Comparison of ENCODE assay signal across 8 cellular contexts in the genomic region with DNA sequence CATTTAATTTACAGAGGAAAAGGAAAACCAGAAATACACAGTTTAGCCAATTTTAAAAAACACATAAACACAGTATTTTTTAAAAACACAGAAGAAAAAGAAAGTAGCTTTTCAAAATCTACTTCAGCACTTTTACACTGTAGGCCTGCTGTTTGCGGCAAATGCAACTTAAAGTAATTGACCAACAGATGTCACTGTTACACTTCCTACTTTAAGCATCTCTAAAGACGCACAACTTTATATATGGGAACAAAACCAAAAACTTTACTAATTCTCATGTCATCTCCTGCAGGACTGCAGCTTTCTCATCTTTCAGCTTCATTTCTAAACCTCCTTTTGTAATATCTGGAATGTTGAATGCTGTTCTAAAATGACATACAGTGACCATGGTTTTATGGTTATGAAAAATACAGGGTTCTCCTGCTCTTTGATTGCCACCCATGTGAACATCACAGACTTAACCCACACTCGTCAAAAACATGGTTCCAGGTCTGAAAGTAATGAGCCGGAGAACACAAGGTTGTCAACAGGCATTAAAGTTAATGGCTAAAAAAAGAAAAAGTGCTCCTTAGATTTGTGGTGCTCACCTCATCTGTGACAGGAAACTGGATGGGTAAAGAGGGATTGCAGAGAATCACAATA.
DNase-seq lines count a peak whose midpoint lies in the region; ATAC-seq, FAIRE-seq and TF ChIP-seq lines count a peak whose summit lies in the region.

No MANE protein-coding gene starts in this region.

- no peaks in the 10 kb centered on the region for H3K36me3 Mint-ChIP-seq in activated CD8-positive, alpha-beta T cell treated with anti-CD3 and anti-CD28 coated beads for 36 hours (ENCODE audit: low read depth)
- no peaks in the 10 kb centered on the region for H3K36me3 Mint-ChIP-seq in activated CD8-positive, alpha-beta T cell treated with anti-CD3 and anti-CD28 coated beads, Interleukin-2, amount 10 ng/mL, durations not matched to agents 7 days and 5 days (ENCODE audit: low read depth)

- no peak overlapping the region for H3K4me3 Mint-ChIP-seq in activated CD8-positive, alpha-beta T cell treated with anti-CD3 and anti-CD28 coated beads for 36 hours
- H3K4me3 Mint-ChIP-seq in activated CD8-positive, alpha-beta T cell treated with anti-CD3 and anti-CD28 coated beads, Interleukin-2, amount 10 ng/mL, durations not matched to agents 7 days and 5 days, result no peak overlapping the region

- POLR2A ChIA-PET in activated CD8-positive, alpha-beta T cell treated with anti-CD3 and anti-CD28 coated beads for 36 hours (lab: Charles Lee), result no interaction called here
- POLR2A ChIA-PET in activated CD8-positive, alpha-beta T cell treated with anti-CD3 and anti-CD28 coated beads, Interleukin-2, amount 10 ng/mL, durations not matched to agents 7 days and 5 days (lab: Charles Lee), result no interaction called here

- peaks cover 2% of the 10 kb centered on the region for H3K27me3 Mint-ChIP-seq in activated CD8-positive, alpha-beta T cell treated with anti-CD3 and anti-CD28 coated beads for 36 hours
- H3K27me3 Mint-ChIP-seq in activated CD8-positive, alpha-beta T cell treated with anti-CD3 and anti-CD28 coated beads, Interleukin-2, amount 10 ng/mL, durations not matched to agents 7 days and 5 days (ENCODE audit: low read depth), result no peaks in the 10 kb centered on the region

- no peaks in the 10 kb centered on the region for H3K27me3 ChIP-seq in keratinocyte (ENCODE audit: control insufficient read depth, extremely low read depth, insufficient read depth, low read length)

- dilution Hi-C loops in keratinocyte (cut with MboI; ENCODE audit: extremely low pct_ligation_motif_present, low sequenced_read_pairs), result no loop called here

- no peaks in the 10 kb centered on the region for H3K36me3 ChIP-seq in keratinocyte (ENCODE audit: control insufficient read depth in 2 of 2, extremely low read depth in 1 of 2, insufficient read depth in 2 of 2, low read length in 2 of 2)

- peak; percentile 79 for FAIRE-seq in keratinocyte (lab: Jason Lieb, UNC)

- H3K27ac Mint-ChIP-seq in activated CD8-positive, alpha-beta T cell treated with anti-CD3 and anti-CD28 coated beads for 36 hours, result no peak overlapping the region
- no peak overlapping the region for H3K27ac Mint-ChIP-seq in activated CD8-positive, alpha-beta T cell treated with anti-CD3 and anti-CD28 coated beads, Interleukin-2, amount 10 ng/mL, durations not matched to agents 7 days and 5 days

- H3K4me3 ChIP-seq in keratinocyte (ENCODE audit: control insufficient read depth in 2 of 3, extremely low read depth in 1 of 3, insufficient read depth in 2 of 3, low read depth in 1 of 3, low read length in 3 of 3), result no peak overlapping the region

- H3K9me1 ChIP-seq in keratinocyte (ENCODE audit: control insufficient read depth, extremely low read depth, insufficient read depth, low read length), result no peaks in the 10 kb centered on the region

- ATAC-seq in activated CD8-positive, alpha-beta T cell treated with anti-CD3 and anti-CD28 coated beads for 36 hours, result no peak
- no peak for ATAC-seq in activated CD8-positive, alpha-beta T cell treated with anti-CD3 and anti-CD28 coated beads, Interleukin-2, amount 10 ng/mL, durations not matched to agents 7 days and 5 days

- H3K4me1 Mint-ChIP-seq in activated CD8-positive, alpha-beta T cell treated with anti-CD3 and anti-CD28 coated beads for 36 hours (ENCODE audit: low read depth), result no peaks in the 10 kb centered on the region
- no peaks in the 10 kb centered on the region for H3K4me1 Mint-ChIP-seq in activated CD8-positive, alpha-beta T cell treated with anti-CD3 and anti-CD28 coated beads, Interleukin-2, amount 10 ng/mL, durations not matched to agents 7 days and 5 days (ENCODE audit: low read depth)

- H3K79me2 ChIP-seq in keratinocyte (ENCODE audit: control insufficient read depth, insufficient read depth, low read length), result no peaks in the 10 kb centered on the region

- H4K20me1 ChIP-seq in keratinocyte (ENCODE audit: control insufficient read depth, extremely low read depth, insufficient read depth, low read length), result no peaks in the 10 kb centered on the region

- intact Hi-C loops in activated CD8-positive, alpha-beta T cell treated with anti-CD3 and anti-CD28 coated beads for 36 hours (cut with micrococcal nuclease), result loop anchor here (5.0 to 10.0 kb wide), 2 partner anchors 46 to 138 kb away; no protein-coding TSS in a partner anchor

- peak; percentile 48 for TF ChIP-seq CTCF in activated CD8-positive, alpha-beta T cell treated with anti-CD3 and anti-CD28 coated beads for 36 hours (IDR thresholded peaks at IDR 0.05)
- TF ChIP-seq CTCF in keratinocyte (optimal IDR thresholded peaks at IDR 0.05 in 1 of 3, IDR thresholded peaks at IDR 0.05 in 1 of 3, conservative IDR thresholded peaks at IDR 0.05 in 1 of 3; ENCODE audit: extremely low read depth in 1 of 3, insufficient read depth in 2 of 3, low read length in 3 of 3), result peak in 2 of 3 experiments; percentile 44 to 49

- no peak overlapping the region for H2AFZ ChIP-seq in keratinocyte (ENCODE audit: control insufficient read depth, low read length)

- no peak overlapping the region for H3K9ac ChIP-seq in keratinocyte (ENCODE audit: control insufficient read depth, extremely low read depth, insufficient read depth, low read length)

- H3K9me3 ChIP-seq in keratinocyte (ENCODE audit: control insufficient read depth, low read depth, low read length), result no peaks in the 10 kb centered on the region

- H3K9me3 Mint-ChIP-seq in activated CD8-positive, alpha-beta T cell treated with anti-CD3 and anti-CD28 coated beads for 36 hours, result no peaks in the 10 kb centered on the region
- no peaks in the 10 kb centered on the region for H3K9me3 Mint-ChIP-seq in activated CD8-positive, alpha-beta T cell treated with anti-CD3 and anti-CD28 coated beads, Interleukin-2, amount 10 ng/mL, durations not matched to agents 7 days and 5 days (ENCODE audit: insufficient read depth)

- no peak overlapping the region for H3K27ac ChIP-seq in keratinocyte (ENCODE audit: control insufficient read depth, insufficient read depth, low read length)

- no peak for DNase-seq in activated CD8-positive, alpha-beta T cell treated with anti-CD3 and anti-CD28 coated beads for 36 hours
- DNase-seq in activated CD8-positive, alpha-beta T cell treated with anti-CD3 and anti-CD28 coated beads, Interleukin-2, amount 10 ng/mL, durations not matched to agents 7 days and 5 days, result no peak
- peak; percentile 14 for DNase-seq in NCI-H1105 (lab: John Stamatoyannopoulos, UW)
- DNase-seq in amniotic stem cell (lab: John Stamatoyannopoulos, UW), result peak; percentile 49
- DNase-seq in keratinocyte (ENCODE audit: low read depth, low spot score), result no peak
- no peak for DNase-seq in activated naive CD4-positive, alpha-beta T cell treated with anti-CD3 and anti-CD28 coated beads, Interleukin-2, amount 50 U/mL, for 16 hours
- DNase-seq in activated naive CD4-positive, alpha-beta T cell treated with Interleukin-2 at 50 U/mL for 16 hours, result no peak
- no peak for DNase-seq in NCI-H187 treated with DMSO at 0.1 percent for 48 hours (lab: John Stamatoyannopoulos, UW)

- CTCF ChIA-PET in activated CD8-positive, alpha-beta T cell treated with anti-CD3 and anti-CD28 coated beads for 36 hours (lab: Charles Lee), result interaction anchor here (0.7 to 6.5 kb wide), 12 partner anchors 11 to 614 kb away, joined by 3 to 47 read pairs (median 4); no protein-coding TSS in a partner anchor
- CTCF ChIA-PET in activated CD8-positive, alpha-beta T cell treated with anti-CD3 and anti-CD28 coated beads, Interleukin-2, amount 10 ng/mL, durations not matched to agents 7 days and 5 days (lab: Charles Lee), result interaction anchor here (0.5 to 1.7 kb wide), 25 partner anchors 8 to 634 kb away, joined by 3 to 16 read pairs (median 4); no protein-coding TSS in a partner anchor

- no peak overlapping the region for H3K4me2 ChIP-seq in keratinocyte (ENCODE audit: control insufficient read depth, extremely low read depth, insufficient read depth, low read depth, low read length)

- H3K4me1 ChIP-seq in keratinocyte (ENCODE audit: control insufficient read depth, extremely low read depth, insufficient read depth, low read length), result peaks cover 28% of the 10 kb centered on the region

Comparison
In these comparisons a context has a peak if more than half of its experiments do, and no peak if none do; other contexts are left out.
1. DNase-seq: peak in NCI-H1105 (single experiment) and amniotic stem cell (single experiment); none in activated CD8-positive, alpha-beta T cell treated with anti-CD3 and anti-CD28 coated beads for 36 hours (single experiment), activated CD8-positive, alpha-beta T cell treated with anti-CD3 and anti-CD28 coated beads, Interleukin-2, amount 10 ng/mL, durations not matched to agents 7 days and 5 days (single experiment), keratinocyte (single experiment), activated naive CD4-positive, alpha-beta T cell treated with anti-CD3 and anti-CD28 coated beads, Interleukin-2, amount 50 U/mL, for 16 hours (single experiment), activated naive CD4-positive, alpha-beta T cell treated with Interleukin-2 at 50 U/mL for 16 hours (single experiment) and NCI-H187 treated with DMSO at 0.1 percent for 48 hours (single experiment).